In the genomic region with DNA sequence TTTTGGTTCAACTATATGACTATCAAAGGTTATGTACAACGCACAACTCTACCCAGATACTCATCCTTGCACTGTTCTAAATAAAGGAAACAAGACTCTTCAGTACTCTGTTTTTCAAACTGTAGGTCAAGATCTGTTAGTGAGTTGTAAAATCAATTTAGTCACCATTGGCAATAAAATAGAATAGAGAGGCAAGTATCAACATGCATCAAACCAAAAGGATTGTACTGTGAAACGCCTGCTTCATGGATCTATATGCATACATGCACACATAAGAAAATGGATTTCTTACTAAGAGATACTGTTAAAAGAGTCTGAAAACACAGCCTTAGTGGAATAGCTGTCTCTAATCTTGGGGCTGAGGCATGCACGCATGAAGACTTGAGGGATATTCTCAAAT, we compare ENCODE assay signal across 19 cellular contexts.
DNase-seq lines count a peak whose midpoint lies in the region; ATAC-seq and TF ChIP-seq lines count a peak whose summit lies in the region.
"Had no signal": no experiment of that assay in that cellular context is flagged by ENCODE, and none has a peak within 500 bp of the region (broad histone marks: within the 10 kb centered on the region; RNA-seq: fewer than 3 reads in every experiment).

No MANE protein-coding gene starts in this region.

- POLR2A ChIA-PET in HEK293 (lab: Yijun Ruan, JAX) = interaction anchor here (0.5 to 1.9 kb wide), 5 partner anchors 9 to 710 kb away, joined by 3 to 5 read pairs (median 3); partner anchors contain the start of genes FASTKD5 and UBOX5

- H3K36me3 ChIP-seq in HEK293 (ENCODE audit: control insufficient read depth in 2 of 2, insufficient read depth in 1 of 2, low read length in 2 of 2) (peaks cover 2 to 9% of the 10 kb centered on the region in 2 experiments; a peak in 2 of 3 replicates), SK-N-MC (ENCODE audit: insufficient read depth, low read length) (no peaks in the 10 kb centered on the region)
- H3K36me3 ChIP-seq: BE2C, SJSA1 had no signal

- H3K4me3 ChIP-seq in HEK293 (ENCODE audit: low read depth, low read length) (no peak overlapping the region), SK-N-MC (no peak overlapping the region)
- H3K4me3 ChIP-seq: SJSA1 had no signal

- no peak for DNase-seq in SK-N-MC (ENCODE audit: low read depth, low spot score)
- DNase-seq in epidermal melanocyte (ENCODE audit: insufficient read length, low spot score) = peak; percentile 1
- no peak for DNase-seq in LoVo (ENCODE audit: low spot score)
- DNase-seq: BE2C, EL, GF-D8, H7, KBM-7, NCI-H1105, NCI-H146, NCI-H2029, NCI-H2171, NCI-H524 treated with DMSO at 0.1 percent for 48 hours had no signal

- H3K9ac ChIP-seq in SK-N-MC (ENCODE audit: insufficient read length) = no peak overlapping the region

- ATAC-seq in GM18909 (IDR thresholded peaks at IDR 0.05; ENCODE audit: poor library complexity, unreplicated experiment) = no peak
- ATAC-seq in HG02973 (IDR thresholded peaks at IDR 0.05; ENCODE audit: unreplicated experiment) = no peak
- ATAC-seq: Right ventricle myocardium inferior had no signal

- H3K27ac ChIP-seq in HEK293 (ENCODE audit: extremely low read depth, low read depth, low read length) (peak overlapping the region; percentile 62; the same call in 1 of the 2 replicates), SK-N-MC (peak overlapping the region; percentile 38)
- H3K27ac ChIP-seq: HL-60, SJSA1 had no signal

- TF ChIP-seq CTCF in HEK293 (tag by site-specific recombination; IDR thresholded peaks at IDR 0.05) = no peak

- H3K9me3 ChIP-seq in HEK293 (ENCODE audit: control insufficient read depth, insufficient read depth, low read depth, low read length) (no peaks in the 10 kb centered on the region), SK-N-MC (ENCODE audit: low read depth, low read length) (no peaks in the 10 kb centered on the region)
- H3K9me3 ChIP-seq: BE2C, SJSA1 had no signal

- CTCF ChIA-PET in HEK293 (lab: Yijun Ruan, JAX) = interaction anchor here (0.8 kb wide), 1 partner anchor 9 kb away, joined by 3 read pairs; no protein-coding TSS in a partner anchor

- peaks cover 5% of the 10 kb centered on the region for H3K4me1 ChIP-seq in HEK293 (ENCODE audit: control insufficient read depth, insufficient read depth, low read length)
- H3K4me1 ChIP-seq: BE2C, SJSA1 had no signal

TF ChIP-seq in HEK293, 187 proteins besides CTCF, POLR2A, EP300 and RAD21:
- TF ChIP-seq ZFP3 (tag by site-specific recombination; IDR thresholded peaks at IDR 0.05; ENCODE audit: low read depth) = no peak
- no peak for TF ChIP-seq ZNF596 (tag by site-specific recombination; IDR thresholded peaks at IDR 0.05)
- no peak for TF ChIP-seq ZNF830 (tag by site-specific recombination; IDR thresholded peaks at IDR 0.05; ENCODE audit: low read depth)
- TF ChIP-seq ZFHX2 (tag by site-specific recombination; conservative IDR thresholded peaks at IDR 0.05) = no peak
- TF ChIP-seq GLI4 (tag by site-specific recombination; IDR thresholded peaks at IDR 0.05) = no peak
- TF ChIP-seq ZSCAN16 (tag by site-specific recombination; IDR thresholded peaks at IDR 0.05) = no peak
- no peak for TF ChIP-seq REPIN1 (tag by site-specific recombination; IDR thresholded peaks at IDR 0.05; ENCODE audit: low read depth)
- TF ChIP-seq ZNF600 (tag by site-specific recombination; IDR thresholded peaks at IDR 0.05) = no peak
- TF ChIP-seq, protein P1, sequence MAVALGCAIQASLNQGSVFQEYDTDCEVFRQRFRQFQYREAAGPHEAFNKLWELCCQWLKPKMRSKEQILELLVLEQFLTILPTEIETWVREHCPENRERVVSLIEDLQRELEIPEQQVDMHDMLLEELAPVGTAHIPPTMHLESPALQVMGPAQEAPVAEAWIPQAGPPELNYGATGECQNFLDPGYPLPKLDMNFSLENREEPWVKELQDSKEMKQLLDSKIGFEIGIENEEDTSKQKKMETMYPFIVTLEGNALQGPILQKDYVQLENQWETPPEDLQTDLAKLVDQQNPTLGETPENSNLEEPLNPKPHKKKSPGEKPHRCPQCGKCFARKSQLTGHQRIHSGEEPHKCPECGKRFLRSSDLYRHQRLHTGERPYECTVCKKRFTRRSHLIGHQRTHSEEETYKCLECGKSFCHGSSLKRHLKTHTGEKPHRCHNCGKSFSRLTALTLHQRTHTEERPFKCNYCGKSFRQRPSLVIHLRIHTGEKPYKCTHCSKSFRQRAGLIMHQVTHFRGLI (tag by site-specific recombination; IDR thresholded peaks at IDR 0.05) = no peak
- TF ChIP-seq SETDB1 (IDR thresholded peaks at IDR 0.05; ENCODE audit: insufficient read length, low read length) = no peak
- no peak for TF ChIP-seq ZNF311 (tag by site-specific recombination; IDR thresholded peaks at IDR 0.05; ENCODE audit: borderline replicate concordance)
- no peak for TF ChIP-seq KLF10 (tag by site-specific recombination; IDR thresholded peaks at IDR 0.05)
- no peak for TF ChIP-seq ZNF747 (tag by site-specific recombination; IDR thresholded peaks at IDR 0.05)
- no peak for TF ChIP-seq ZIC2 (tag by site-specific recombination; IDR thresholded peaks at IDR 0.05)
- no peak for TF ChIP-seq GLIS1 (tag by site-specific recombination; IDR thresholded peaks at IDR 0.05)
- TF ChIP-seq ZEB2 (tag by site-specific recombination; IDR thresholded peaks at IDR 0.05) = no peak
- TF ChIP-seq AEBP2 (tag by site-specific recombination; IDR thresholded peaks at IDR 0.05; ENCODE audit: borderline replicate concordance) = no peak
- TF ChIP-seq GLIS2 (tag by site-specific recombination; IDR thresholded peaks at IDR 0.05) = no peak
TF ChIP-seq in HEK293: peak in this region for 0.
